ENCODE assay signal across 17 cellular contexts in genomic region chr16:606656-607307, GRCh38. TPM values are rescaled to one million over a fixed set of nuclear protein-coding genes. Genes with fewer than 3 reads are reported as not detected.
DNase-seq lines count a peak whose midpoint lies in the region; FAIRE-seq and TF ChIP-seq lines count a peak whose summit lies in the region.
"Had no signal": no experiment of that assay in that cellular context is flagged by ENCODE, and none has a peak within 500 bp of the region (broad histone marks: within the 10 kb centered on the region; RNA-seq: fewer than 3 reads in every experiment).

No MANE protein-coding gene starts in this region.

- DNase-seq in D721Med (ENCODE audit: insufficient read length, low spot score) (peak; percentile 94), Karpas-422 (peak; percentile 10), WERI-Rb-1 (peak; percentile 94), retinal pigment epithelial cell (ENCODE audit: low read depth) (peak; percentile 79), cortex of kidney (lab: John Stamatoyannopoulos, UW) (no peak), SK-N-DZ (ENCODE audit: low spot score) (no peak), posterior vena cava (ENCODE audit: low spot score) (no peak)
- DNase-seq: ACHN; CD4-positive, CD25-positive, alpha-beta regulatory T cell; DMS79; GOT3 had no signal

- no peak overlapping the region for H2AFZ ChIP-seq in Karpas-422 (ENCODE audit: low read length)

- H3K27me3 ChIP-seq in Karpas-422 (ENCODE audit: low read length) (no peaks in the 10 kb centered on the region), WERI-Rb-1 (ENCODE audit: insufficient read depth, low read depth, severe bottlenecking) (no peaks in the 10 kb centered on the region)
- H3K27me3 ChIP-seq: BLaER1 treated with 17β-estradiol and CSF1 and Interleukin-3, amounts not matched to agents 10 nM and 100 nM had no signal

- H3K27ac ChIP-seq in Karpas-422 (ENCODE audit: low read length) = no peak overlapping the region
- H3K27ac ChIP-seq in WERI-Rb-1 = peak overlapping the region; percentile 82
- H3K27ac ChIP-seq: BLaER1 treated with 17β-estradiol and CSF1 and Interleukin-3, amounts not matched to agents 10 nM and 100 nM had no signal

- intact Hi-C loops in posterior vena cava (cut with DNase I) = no loop called here

- H3K36me3 ChIP-seq in Karpas-422 (ENCODE audit: insufficient read depth, low read length) (no peaks in the 10 kb centered on the region; the same call in 1 of the 2 replicates), WERI-Rb-1 (peaks cover 22% of the 10 kb centered on the region)
- H3K36me3 ChIP-seq: HAP-1 had no signal

- peak; percentile 60 for FAIRE-seq in D721Med (lab: Jason Lieb, UNC)
- FAIRE-seq: G401.6, GM12891 had no signal

- H3K9me2 ChIP-seq in Karpas-422 (replicated peaks; ENCODE audit: insufficient read depth, low read length) = no peaks in the 10 kb centered on the region

- no peak overlapping the region for H3K4me3 ChIP-seq in Karpas-422 (ENCODE audit: low read length)
- H3K4me3 ChIP-seq in WERI-Rb-1 (ENCODE audit: low read depth, low read length) = no peak overlapping the region; the same call in 1 of the 2 replicates
- H3K4me3 ChIP-seq in retinal pigment epithelial cell (ENCODE audit: low read length) = no peak overlapping the region
- H3K4me3 ChIP-seq: HAP-1 had no signal

- H3K9ac ChIP-seq in Karpas-422 (ENCODE audit: low read length) = no peak overlapping the region
- H3K9ac ChIP-seq: BLaER1 treated with 17β-estradiol and CSF1 and Interleukin-3, amounts not matched to agents 10 nM and 100 nM had no signal

- H3K4me1 ChIP-seq in Karpas-422 (ENCODE audit: low read length) = no peaks in the 10 kb centered on the region
- H3K4me1 ChIP-seq: HAP-1 had no signal

- no peak overlapping the region for H3K4me2 ChIP-seq in Karpas-422 (ENCODE audit: low read depth, low read length, poor library complexity, severe bottlenecking)
- H3K4me2 ChIP-seq: BLaER1 treated with 17β-estradiol and CSF1 and Interleukin-3, amounts not matched to agents 10 nM and 100 nM had no signal

- no peak for TF ChIP-seq CTCF in D721Med (IDR thresholded peaks at IDR 0.05; ENCODE audit: insufficient read depth, missing control alignments)
- no peak for TF ChIP-seq CTCF in WERI-Rb-1 (IDR thresholded peaks at IDR 0.05; ENCODE audit: low read depth, low read length)
- TF ChIP-seq CTCF in retinal pigment epithelial cell (conservative IDR thresholded peaks at IDR 0.05; ENCODE audit: low read depth, low read length) = no peak

- H3K9me3 ChIP-seq in Karpas-422 (ENCODE audit: low read length) (peaks cover 6% of the 10 kb centered on the region; the same call in 1 of the 2 replicates), WERI-Rb-1 (ENCODE audit: severe bottlenecking) (peaks cover 22% of the 10 kb centered on the region)

- no peaks in the 10 kb centered on the region for H3K79me2 ChIP-seq in Karpas-422 (ENCODE audit: low read length)

- H4K20me1 ChIP-seq in Karpas-422 (ENCODE audit: insufficient read depth, low read depth, low read length) = no peaks in the 10 kb centered on the region

RNA-seq across cellular contexts. Expression of gene RAB40C, which starts 16.9 kb away (rescaled TPM):
- 5.9 and 11.3 TPM in 2 replicates for total RNA-seq in Karpas-422 (2014; rRNA removed; shearing (Covaris generic); ENCODE audit: low replicate concordance)
- 23.8 and 35.5 TPM in 2 replicates for polyA plus RNA-seq in SK-N-DZ (2014; cell fraction: cytosol; rRNA removed)
- polyA plus RNA-seq in SK-N-DZ (2014; cell fraction: nucleus; rRNA removed) = 41.2 and 43.2 TPM in 2 replicates
- 10 to 100 TPM; 13.0 to 13.6 TPM for total RNA-seq in posterior vena cava

RNA-seq across cellular contexts. Expression of gene WFIKKN1, which starts 24.0 kb away (rescaled TPM):
- 0.22 TPM in 1 of 2 replicates, not detected in the other for total RNA-seq in Karpas-422 (2014; rRNA removed; shearing (Covaris generic); ENCODE audit: low replicate concordance)
- 4.0 and 5.7 TPM in 2 replicates for polyA plus RNA-seq in SK-N-DZ (2014; cell fraction: cytosol; rRNA removed)
- polyA plus RNA-seq in SK-N-DZ (2014; cell fraction: nucleus; rRNA removed) = 5.5 and 7.7 TPM in 2 replicates
- under 1 TPM; 0.14 TPM for total RNA-seq in posterior vena cava
- total RNA-seq: A172 had no signal
- polyA plus RNA-seq: CD4-positive, CD25-positive, alpha-beta regulatory T cell; IgD-negative memory B cell had no signal

RNA-seq across cellular contexts. Expression of gene METTL26, which starts 29.3 kb away (rescaled TPM):
- total RNA-seq in Karpas-422 (2014; rRNA removed; shearing (Covaris generic); ENCODE audit: low replicate concordance) = 149 and 293 TPM in 2 replicates
- 188 and 252 TPM in 2 replicates for polyA plus RNA-seq in SK-N-DZ (2014; cell fraction: cytosol; rRNA removed)
- polyA plus RNA-seq in SK-N-DZ (2014; cell fraction: nucleus; rRNA removed) = 300 and 428 TPM in 2 replicates
- total RNA-seq in posterior vena cava = 10 to 100 TPM; 43.3 to 63.2 TPM

RNA-seq across cellular contexts. Expression of gene MCRIP2, which starts 34.8 kb away (rescaled TPM):
- total RNA-seq in Karpas-422 (2014; rRNA removed; shearing (Covaris generic); ENCODE audit: low replicate concordance) = 41.7 and 137 TPM in 2 replicates
- polyA plus RNA-seq in SK-N-DZ (2014; cell fraction: cytosol; rRNA removed) = 54.8 and 62.9 TPM in 2 replicates
- polyA plus RNA-seq in SK-N-DZ (2014; cell fraction: nucleus; rRNA removed) = 97.2 and 119 TPM in 2 replicates
- 10 to 100 TPM; 19.0 to 21.5 TPM for total RNA-seq in posterior vena cava

RNA-seq across cellular contexts. Expression of gene PIGQ, which starts 37.0 kb away (rescaled TPM):
- 35.7 and 64.3 TPM in 2 replicates for total RNA-seq in Karpas-422 (2014; rRNA removed; shearing (Covaris generic); ENCODE audit: low replicate concordance)
- 25.3 and 35.9 TPM in 2 replicates for polyA plus RNA-seq in SK-N-DZ (2014; cell fraction: cytosol; rRNA removed)
- 138 and 159 TPM in 2 replicates for polyA plus RNA-seq in SK-N-DZ (2014; cell fraction: nucleus; rRNA removed)
- total RNA-seq in posterior vena cava = 10 to 100 TPM; 22.1 to 25.4 TPM

Comparison
In these comparisons a context has a peak if more than half of its experiments do, and no peak if none do; other contexts are left out.
1. DNase-seq: peak in D721Med (single experiment), Karpas-422 (single experiment), WERI-Rb-1 (single experiment) and retinal pigment epithelial cell (single experiment); none in cortex of kidney (single experiment), SK-N-DZ (single experiment) and posterior vena cava (single experiment).